14 cellular contexts compared by ENCODE assay signal in the genomic region with DNA sequence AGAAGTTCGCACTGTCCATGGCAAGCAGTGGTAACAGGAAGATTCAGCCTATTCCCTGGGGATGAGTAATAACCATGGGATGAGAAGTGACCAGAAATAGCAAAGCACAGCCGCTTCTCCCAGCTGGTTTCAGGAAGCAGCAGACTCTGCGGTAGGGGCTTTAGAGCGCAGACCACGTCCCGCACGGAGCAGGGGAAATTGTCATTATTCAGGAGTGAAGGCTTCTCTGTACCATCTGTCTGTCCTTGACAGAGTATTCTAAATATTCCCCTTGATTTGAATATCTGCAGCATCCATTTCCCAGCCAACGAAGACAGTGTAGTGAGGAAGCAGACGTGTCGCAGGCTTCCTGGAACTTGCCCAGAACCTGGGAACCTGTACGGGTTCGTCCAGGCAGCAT.
DNase-seq lines count a peak whose midpoint lies in the region; ATAC-seq and TF ChIP-seq lines count a peak whose summit lies in the region.
"Had no signal": no experiment of that assay in that cellular context is flagged by ENCODE, and none has a peak within 500 bp of the region (broad histone marks: within the 10 kb centered on the region; RNA-seq: fewer than 3 reads in every experiment).

No MANE protein-coding gene starts in this region.

- no peak for TF ChIP-seq POLR2A in spleen (IDR thresholded peaks at IDR 0.05)

- peak; percentile 55 to 89 (median 66) for ATAC-seq in heart right ventricle
- no peak for ATAC-seq in right cardiac atrium
- peak; percentile 41 for ATAC-seq in left lung

- no peaks in the 10 kb centered on the region for H3K4me1 ChIP-seq in heart right ventricle
- H3K4me1 ChIP-seq in right cardiac atrium (ENCODE audit: control insufficient read depth, insufficient read depth, low read length): no peaks in the 10 kb centered on the region
- H3K4me1 ChIP-seq in left lung: no peaks in the 10 kb centered on the region
- peaks cover 0 to 9% (median 0%) of the 10 kb centered on the region in 6 donors for H3K4me1 ChIP-seq in spleen
- H3K4me1 ChIP-seq: parathyroid adenoma had no signal

- TF ChIP-seq CTCF in heart right ventricle (IDR thresholded peaks at IDR 0.05) (no peak), brain microvascular endothelial cell (IDR thresholded peaks at IDR 0.05; ENCODE audit: low read depth, low read length, missing control alignments) (no peak), left lung (IDR thresholded peaks at IDR 0.05) (no peak), spleen (IDR thresholded peaks at IDR 0.05 in 8 of 11, conservative IDR thresholded peaks at IDR 0.05 in 3 of 11) (no peak)

- peak overlapping the region in 6 of 10 donors; percentile 33 to 56 (median 36) for H3K27ac ChIP-seq in heart right ventricle
- no peak overlapping the region for H3K27ac ChIP-seq in right cardiac atrium (ENCODE audit: low read length)
- H3K27ac ChIP-seq in brain microvascular endothelial cell: peak overlapping the region; percentile 27
- no peak overlapping the region for H3K27ac ChIP-seq in left lung
- H3K27ac ChIP-seq in spleen: no peak overlapping the region
- H3K27ac ChIP-seq: parathyroid adenoma had no signal

- H3K27me3 ChIP-seq in heart right ventricle: no peaks in the 10 kb centered on the region
- no peaks in the 10 kb centered on the region for H3K27me3 ChIP-seq in right cardiac atrium (ENCODE audit: control insufficient read depth, insufficient read depth)
- no peaks in the 10 kb centered on the region for H3K27me3 ChIP-seq in brain microvascular endothelial cell (replicated peaks)
- H3K27me3 ChIP-seq in left lung: no peaks in the 10 kb centered on the region
- peaks cover 0 to 19% (median 0%) of the 10 kb centered on the region in 7 donors for H3K27me3 ChIP-seq in spleen (replicated peaks in 1 of 7)

- WGBS in heart right ventricle, 2 donors: 48 to 67% methylated on average over 12 of the region's 12 CpGs
- WGBS in right cardiac atrium: 50% methylated on average over 12 of the region's 12 CpGs
- 59 to 67% (median 63%) methylated on average over 12 of the region's 12 CpGs for WGBS in spleen, 5 donors

- DNase-seq in heart right ventricle (peak in 1 of 2 donors; percentile 38), right cardiac atrium (no peak), brain microvascular endothelial cell (peak; percentile 61), left lung (no peak), kidney glomerular epithelial cell (lab: John Stamatoyannopoulos, UW) (no peak), HUDEP-2 (lab: John Stamatoyannopoulos, UW; ENCODE audit: unreplicated experiment in 76 of 76) (no peak), spleen (no peak), NCI-H128 (lab: John Stamatoyannopoulos, UW; ENCODE audit: unreplicated experiment) (no peak)
- DNase-seq: activated CD4-positive, CD25-positive, alpha-beta regulatory T cell; activated effector memory CD4-positive, alpha-beta T cell treated with Interleukin-2 at 50 U/mL for 16 hours; effector memory CD4-positive, alpha-beta T cell; NCI-H2081 treated with DMSO at 0.1 percent for 48 hours; NCI-H774 had no signal

- in situ Hi-C loops in brain microvascular endothelial cell (cut with HindIII; ENCODE audit: low pct_ligation_motif_present, low sequenced_read_pairs): no loop called here

- H3K9me3 ChIP-seq in heart right ventricle (peaks cover 0 to 15% (median 0%) of the 10 kb centered on the region in 11 donors), right cardiac atrium (ENCODE audit: control insufficient read depth, low read length) (no peaks in the 10 kb centered on the region), left lung (peaks cover 0 to 3% of the 10 kb centered on the region in 2 donors), spleen (peaks cover 0 to 11% (median 6%) of the 10 kb centered on the region in 8 donors)

- H3K4me3 ChIP-seq in heart right ventricle (no peak overlapping the region), right cardiac atrium (ENCODE audit: low read length) (no peak overlapping the region), brain microvascular endothelial cell (ENCODE audit: low read depth, low read length) (peak overlapping the region; percentile 13), left lung (no peak overlapping the region), spleen (no peak overlapping the region)

- intact Hi-C loops in heart right ventricle (cut with DNase I): no loop called here
- intact Hi-C loops in right cardiac atrium (cut with DNase I): no loop called here
- intact Hi-C loops in left lung (cut with DNase I): no loop called here
- intact Hi-C loops in spleen (cut with DNase I; ENCODE audit: low total_unique reads): no loop called here

- no peaks in the 10 kb centered on the region for H3K36me3 ChIP-seq in heart right ventricle
- no peaks in the 10 kb centered on the region for H3K36me3 ChIP-seq in brain microvascular endothelial cell (replicated peaks)
- no peaks in the 10 kb centered on the region for H3K36me3 ChIP-seq in left lung
- H3K36me3 ChIP-seq in spleen: no peaks in the 10 kb centered on the region

Comparison
In these comparisons a context has a peak if more than half of its experiments do, and no peak if none do; other contexts are left out.
1. ATAC-seq: peak in heart right ventricle (8 of 8) and left lung (single experiment); none in right cardiac atrium (0 of 2).
2. H3K27ac ChIP-seq: peak in heart right ventricle (6 of 10) and brain microvascular endothelial cell (single experiment); none in right cardiac atrium (single experiment), left lung (0 of 2) and spleen (0 of 8).